20 cellular contexts compared by ENCODE assay signal in genomic region chr1:244314921-244315544, GRCh38.
A peak's percentile ranks its signal among the peaks of the same experiment; 100 is the strongest.
DNase-seq lines count a peak whose midpoint lies in the region; ATAC-seq, FAIRE-seq and TF ChIP-seq lines count a peak whose summit lies in the region.
"Had no signal": no experiment of that assay in that cellular context is flagged by ENCODE, and none has a peak within 500 bp of the region (broad histone marks: within the 10 kb centered on the region; RNA-seq: fewer than 3 reads in every experiment).

No MANE protein-coding gene starts in this region.

- H3K36me3 Mint-ChIP-seq in IgD-negative memory B cell (peaks cover 9% of the 10 kb centered on the region), natural killer cell (no peaks in the 10 kb centered on the region)
- no peaks in the 10 kb centered on the region for H3K36me3 Mint-ChIP-seq in CD8-positive, alpha-beta T cell

- no peak for TF ChIP-seq POLR2A in endothelial cell of umbilical vein (IDR thresholded peaks at IDR 0.05; ENCODE audit: low read depth, low read length)

- H3K27ac Mint-ChIP-seq in IgD-negative memory B cell (peak overlapping the region in 2 of 3 donors; percentile 7 to 34), natural killer cell (peak overlapping the region; percentile 77 to 88)
- H3K27ac Mint-ChIP-seq in CD8-positive, alpha-beta T cell = no peak overlapping the region
- H3K27ac Mint-ChIP-seq: CD4-positive, alpha-beta T cell had no signal

- H3K4me1 ChIP-seq in ACC112 (ENCODE audit: control insufficient read depth, insufficient read depth, low read length, unreplicated experiment) (peaks cover 15% of the 10 kb centered on the region), endothelial cell of umbilical vein (ENCODE audit: control insufficient read depth, extremely low read depth, insufficient read depth, low read length) (peaks cover 22% of the 10 kb centered on the region)
- no peaks in the 10 kb centered on the region for H3K4me1 ChIP-seq in CD8-positive, alpha-beta T cell (ENCODE audit: insufficient read depth, low read length)

- H3K36me3 ChIP-seq in ACC112 (ENCODE audit: insufficient read depth, low read length) (no peaks in the 10 kb centered on the region), endothelial cell of umbilical vein (ENCODE audit: control insufficient read depth in 2 of 2, extremely low read depth in 1 of 2, insufficient read depth in 2 of 2, low read length in 2 of 2) (no peaks in the 10 kb centered on the region)
- H3K36me3 ChIP-seq in CD8-positive, alpha-beta T cell (ENCODE audit: insufficient read depth, low read length) = no peaks in the 10 kb centered on the region

- no peak for TF ChIP-seq CTCF in endothelial cell of umbilical vein (IDR thresholded peaks at IDR 0.05; ENCODE audit: extremely low read depth in 1 of 2, insufficient read depth in 1 of 2, low read depth in 1 of 2, low read length in 2 of 2)
- no peak for TF ChIP-seq CTCF in natural killer cell (IDR thresholded peaks at IDR 0.05)
- TF ChIP-seq CTCF in CD8-positive, alpha-beta T cell (IDR thresholded peaks at IDR 0.05) = no peak

- FAIRE-seq in endothelial cell of umbilical vein (lab: Jason Lieb, UNC) = peak; percentile 85
- FAIRE-seq: G401.6, GM12891, H1, RCC 7860 had no signal

- peak overlapping the region; percentile 10 for H2AFZ ChIP-seq in ACC112 (ENCODE audit: low read length, unreplicated experiment)
- peak overlapping the region; percentile 15 for H2AFZ ChIP-seq in endothelial cell of umbilical vein (ENCODE audit: low read depth, low read length)

- H3K79me2 ChIP-seq in ACC112 (ENCODE audit: control insufficient read depth, insufficient read depth, low read length, unreplicated experiment) (no peaks in the 10 kb centered on the region), endothelial cell of umbilical vein (ENCODE audit: control insufficient read depth, insufficient read depth, low read length) (peaks cover 75% of the 10 kb centered on the region)

- H3K9me3 Mint-ChIP-seq in IgD-negative memory B cell (no peaks in the 10 kb centered on the region), natural killer cell (no peaks in the 10 kb centered on the region)
- no peaks in the 10 kb centered on the region for H3K9me3 Mint-ChIP-seq in CD8-positive, alpha-beta T cell
- H3K9me3 Mint-ChIP-seq: CD4-positive, alpha-beta T cell had no signal

- POLR2A ChIA-PET in endothelial cell of umbilical vein (lab: Charles Lee) = no interaction called here
- POLR2A ChIA-PET in CD8-positive, alpha-beta T cell (lab: Charles Lee) = no interaction called here

- CTCF ChIA-PET in endothelial cell of umbilical vein (lab: Charles Lee) = interaction anchor here (1.7 kb wide), 1 partner anchor 99 kb away, joined by 8 read pairs; no protein-coding TSS in a partner anchor
- CTCF ChIA-PET in CD8-positive, alpha-beta T cell (lab: Charles Lee) = interaction anchor here (2.0 kb wide), 1 partner anchor 15 kb away, joined by 5 read pairs; no protein-coding TSS in a partner anchor

- ATAC-seq in natural killer cell (no peak), HG02763 (IDR thresholded peaks at IDR 0.05; ENCODE audit: unreplicated experiment) (no peak), left colon (no peak)
- no peak for ATAC-seq in CD8-positive, alpha-beta T cell

- H3K9me1 ChIP-seq in endothelial cell of umbilical vein (replicated peaks; ENCODE audit: control insufficient read depth, extremely low read depth, insufficient read depth, low read length) = no peaks in the 10 kb centered on the region

- no peaks in the 10 kb centered on the region for H3K27me3 ChIP-seq in ACC112 (ENCODE audit: insufficient read depth, low read length)
- H3K27me3 ChIP-seq in endothelial cell of umbilical vein (ENCODE audit: control insufficient read depth in 2 of 2, insufficient read depth in 2 of 2, low read length in 2 of 2) = no peaks in the 10 kb centered on the region
- H3K27me3 ChIP-seq in CD8-positive, alpha-beta T cell (ENCODE audit: insufficient read depth, low read length) = no peaks in the 10 kb centered on the region

- peaks cover 8 to 16% (median 8%) of the 10 kb centered on the region in 3 donors for H3K4me1 Mint-ChIP-seq in IgD-negative memory B cell
- peaks cover 68 to 77% of the 10 kb centered on the region in 2 donors for H3K4me1 Mint-ChIP-seq in natural killer cell
- peaks cover 14% of the 10 kb centered on the region for H3K4me1 Mint-ChIP-seq in CD8-positive, alpha-beta T cell (ENCODE audit: low read depth)

- no peak overlapping the region for H3K9ac ChIP-seq in endothelial cell of umbilical vein (replicated peaks; ENCODE audit: extremely low read depth, insufficient read depth, low read length)

- no peaks in the 10 kb centered on the region for H4K20me1 ChIP-seq in endothelial cell of umbilical vein (replicated peaks; ENCODE audit: control insufficient read depth, extremely low read depth, insufficient read depth, low read length)

- H3K27me3 Mint-ChIP-seq in IgD-negative memory B cell (no peaks in the 10 kb centered on the region), natural killer cell (ENCODE audit: low read depth in 2 of 2) (no peaks in the 10 kb centered on the region)
- no peaks in the 10 kb centered on the region for H3K27me3 Mint-ChIP-seq in CD8-positive, alpha-beta T cell (ENCODE audit: low read depth)
- H3K27me3 Mint-ChIP-seq: CD4-positive, alpha-beta T cell had no signal

- peak overlapping the region; percentile 19 for H3K4me2 ChIP-seq in endothelial cell of umbilical vein (ENCODE audit: insufficient read depth, low read length)

- DNase-seq in endothelial cell of umbilical vein (ENCODE audit: low read depth, low spot score) (peak; percentile 71), natural killer cell (no peak), SW480 (ENCODE audit: low spot score) (no peak), left colon (no peak)
- DNase-seq in CD8-positive, alpha-beta T cell = no peak
- DNase-seq: ACHN; CD4-positive, alpha-beta T cell; DMS79; Karpas-422; NCI-H1930; NCI-H2171; NCI-H82; SHP77 had no signal

- H3K27ac ChIP-seq in ACC112 (ENCODE audit: low read depth, low read length) = no peak overlapping the region
- H3K27ac ChIP-seq in endothelial cell of umbilical vein (ENCODE audit: insufficient read depth, low read depth, low read length) = peak overlapping the region; percentile 43
- no peak overlapping the region for H3K27ac ChIP-seq in CD8-positive, alpha-beta T cell (ENCODE audit: low read depth, low read length)

- dilution Hi-C loops in endothelial cell of umbilical vein (cut with MboI; ENCODE audit: extremely low pct_ligation_motif_present, low sequenced_read_pairs) = no loop called here

- BruUV-seq in endothelial cell of umbilical vein (replicated peaks; lab: Mats Ljungman, UMichigan) = no TSS peak

- intact Hi-C loops in endothelial cell of umbilical vein (cut with micrococcal nuclease) (loop anchor here (2.0 kb wide), 1 partner anchor 68 kb away; no protein-coding TSS in a partner anchor), natural killer cell (cut with micrococcal nuclease) (loop anchor here (5.0 kb wide), 2 partner anchors 657 to 808 kb away; no protein-coding TSS in a partner anchor), left colon (cut with DNase I, micrococcal nuclease) (no loop called here)
- intact Hi-C loops in CD8-positive, alpha-beta T cell (cut with DNase I, micrococcal nuclease) = no loop called here

- no peaks in the 10 kb centered on the region for H3K9me3 ChIP-seq in endothelial cell of umbilical vein (replicated peaks; ENCODE audit: control insufficient read depth, insufficient read depth, low read length)
- no peaks in the 10 kb centered on the region for H3K9me3 ChIP-seq in CD8-positive, alpha-beta T cell (ENCODE audit: low read length)

- no peak overlapping the region for H3K4me3 ChIP-seq in ACC112 (ENCODE audit: low read depth, low read length)
- H3K4me3 ChIP-seq in endothelial cell of umbilical vein (replicated peaks in 1 of 3; ENCODE audit: insufficient read depth in 1 of 3, low read depth in 1 of 3, low read length in 3 of 3) = no peak overlapping the region
- no peak overlapping the region for H3K4me3 ChIP-seq in CD8-positive, alpha-beta T cell (ENCODE audit: low read depth, low read length)

- H3K4me3 Mint-ChIP-seq in IgD-negative memory B cell = peak overlapping the region in 1 of 4 donors; percentile 31
- H3K4me3 Mint-ChIP-seq in natural killer cell = peak overlapping the region; percentile 35
- H3K4me3 Mint-ChIP-seq in CD8-positive, alpha-beta T cell = no peak overlapping the region
- H3K4me3 Mint-ChIP-seq: CD4-positive, alpha-beta T cell had no signal

TF ChIP-seq in endothelial cell of umbilical vein, 7 proteins besides CTCF, POLR2A, EP300 and RAD21:
- TF ChIP-seq GATA2 (IDR thresholded peaks at IDR 0.05; ENCODE audit: insufficient read depth, insufficient read length, low read depth, low read length) = peak; percentile 82
- peak; percentile 52 for TF ChIP-seq MAX (IDR thresholded peaks at IDR 0.05; ENCODE audit: insufficient read depth, insufficient read length)
- no peak for TF ChIP-seq EZH2 (IDR thresholded peaks at IDR 0.05; ENCODE audit: borderline replicate concordance, low read depth, low read length, severe bottlenecking)
- peak; percentile 65 for TF ChIP-seq FOS (IDR thresholded peaks at IDR 0.05; ENCODE audit: borderline replicate concordance, insufficient read depth, low read length)
- TF ChIP-seq JUN (IDR thresholded peaks at IDR 0.05; ENCODE audit: borderline replicate concordance, insufficient read depth, insufficient read length, low read depth) = no peak
- no peak for TF ChIP-seq POLR2AphosphoS5 (IDR thresholded peaks at IDR 0.05; ENCODE audit: insufficient read depth, low read depth, low read length)
- TF ChIP-seq MYC (IDR thresholded peaks at IDR 0.05; ENCODE audit: low read depth, low read length) = peak; percentile 70

Comparison
In these comparisons a context has a peak if more than half of its experiments do, and no peak if none do; other contexts are left out.
1. intact Hi-C loops: an anchor here in endothelial cell of umbilical vein (2.0 kb wide) and natural killer cell (5.0 kb wide); none called in CD8-positive, alpha-beta T cell and left colon.